1 cellular context compared by ENCODE assay signal in the genomic region with DNA sequence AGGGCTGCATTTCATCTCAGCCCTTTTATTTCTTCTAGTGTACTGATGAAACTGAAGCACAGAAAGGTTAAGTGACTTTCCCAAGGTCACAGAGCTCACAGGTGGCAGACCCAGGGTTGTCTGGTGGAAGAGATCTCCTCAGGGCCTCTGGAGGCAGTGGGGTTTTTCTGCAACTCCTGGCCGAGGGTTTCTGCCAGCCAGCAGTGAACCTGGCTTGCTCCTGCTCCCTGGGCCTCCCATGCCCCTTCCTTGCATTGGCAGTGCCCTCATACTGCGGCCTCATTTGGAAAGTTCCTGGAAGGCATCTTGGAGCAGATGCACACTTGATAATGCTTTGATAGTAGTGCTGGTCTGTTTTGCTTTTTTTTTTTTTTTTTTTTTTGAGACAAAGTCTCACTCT.
TF ChIP-seq lines count a peak whose summit lies in the region.

No MANE protein-coding gene starts in this region.

TF ChIP-seq in HepG2, 621 proteins besides CTCF, POLR2A, EP300 and RAD21 (continued from another document):
- no peak for TF ChIP-seq RXRB (CRISPR knock-in tag; IDR thresholded peaks at IDR 0.05; ENCODE audit: borderline replicate concordance)
TF ChIP-seq in HepG2: peak in this region for 1.
